ENCODE assay signal across 9 cellular contexts in the genomic region with DNA sequence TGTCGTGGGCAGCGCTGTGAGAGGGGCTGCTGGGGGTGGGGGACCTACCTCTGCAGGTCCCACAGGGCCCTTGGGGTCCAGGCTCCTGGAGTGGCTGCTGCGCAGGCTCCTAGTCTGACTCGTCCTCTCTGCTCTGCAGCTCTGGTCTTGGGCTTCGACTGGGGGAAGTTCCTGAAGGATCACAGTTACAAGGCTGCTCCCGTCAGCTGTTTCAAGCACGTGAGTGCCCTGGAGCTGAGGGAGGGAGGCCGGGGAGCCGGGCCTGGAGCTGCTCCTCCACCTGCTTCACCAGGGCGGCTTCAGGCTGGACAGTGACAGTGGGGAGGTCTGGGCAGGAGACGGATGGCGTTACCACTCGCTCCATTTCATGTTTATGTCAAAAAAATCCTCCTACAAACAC. TPM values are rescaled to one million over a fixed set of nuclear protein-coding genes. Genes with fewer than 3 reads are reported as not detected.
DNase-seq lines count a peak whose midpoint lies in the region; ATAC-seq and TF ChIP-seq lines count a peak whose summit lies in the region.
"Had no signal": no experiment of that assay in that cellular context is flagged by ENCODE, and none has a peak within 500 bp of the region (broad histone marks: within the 10 kb centered on the region; RNA-seq: fewer than 3 reads in every experiment).

No MANE protein-coding gene starts in this region.

- no peak overlapping the region for H3K23ac ChIP-seq in H9 (ENCODE audit: insufficient read length, low read depth, low read length)

- H2BK12ac ChIP-seq in H9 (ENCODE audit: insufficient read length, low read depth, low read length): no peak overlapping the region

- TF ChIP-seq CTCF in cardiac fibroblast (IDR thresholded peaks at IDR 0.05; ENCODE audit: low read depth, low read length) (no peak), H9 (conservative IDR thresholded peaks at IDR 0.05) (no peak)

- H3K9ac ChIP-seq in H9 (ENCODE audit: extremely low read depth, insufficient read length, low read length): no peak overlapping the region

- DNase-seq in stimulated activated naive CD8-positive, alpha-beta T cell treated with anti-CD3 and anti-CD28 coated beads, Interleukin-15, Interleukin-2, amounts not matched to agents 100 U/mL and 50 U/mL, for 24 hours: no peak
- peak; percentile 32 to 40 for DNase-seq in cardiac fibroblast (ENCODE audit: low read depth in 2 of 2)
- no peak for DNase-seq in memory B cell (ENCODE audit: low spot score in 2 of 2)
- DNase-seq in NCI-H1694 treated with DMSO at 0.1 percent for 48 hours (lab: John Stamatoyannopoulos, UW): no peak
- no peak for DNase-seq in cerebellar nuclear complex (lab: John Stamatoyannopoulos, UW)
- no peak for DNase-seq in H9
- DNase-seq: occipital lobe had no signal

- H2BK5ac ChIP-seq in H9 (ENCODE audit: insufficient read length, low read length): no peak overlapping the region

- no peaks in the 10 kb centered on the region for H3K79me1 ChIP-seq in H9 (ENCODE audit: insufficient read depth, low read depth, low read length, poor library complexity, severe bottlenecking)

- H4K20me1 ChIP-seq in H9 (ENCODE audit: control insufficient read depth, insufficient read depth, insufficient read length): no peaks in the 10 kb centered on the region

- H2AFZ ChIP-seq in H9 (ENCODE audit: low read length): no peak overlapping the region

- H3K79me2 ChIP-seq in H9 (ENCODE audit: insufficient read depth, low read length): no peaks in the 10 kb centered on the region

- no peak overlapping the region for H4K5ac ChIP-seq in H9 (ENCODE audit: insufficient read length, low read depth, low read length)

- no CpG with 5 or more reads among the region's 13 CpGs for WGBS in H9 (ENCODE audit: extremely low coverage, insufficient read length, low lambda C conversion rate)

- H2BK15ac ChIP-seq in H9 (ENCODE audit: low read depth, low read length): no peak overlapping the region

- 0 out of 2 replicates have a peak, but pooled peaks cover 3% of the 10 kb centered on the region for H3K4me1 ChIP-seq in H9 (ENCODE audit: insufficient read depth, low read length)

- H3K36me3 Mint-ChIP-seq in stimulated activated naive CD8-positive, alpha-beta T cell treated with anti-CD3 and anti-CD28 coated beads, Interleukin-15, Interleukin-2, amounts not matched to agents 100 ng/mL and 50 ng/mL, for 24 hours (ENCODE audit: low read depth): peaks cover 60% of the 10 kb centered on the region
- H3K36me3 Mint-ChIP-seq in memory B cell: peaks cover 16% of the 10 kb centered on the region
- H3K36me3 Mint-ChIP-seq in H9 (ENCODE audit: insufficient read depth in 1 of 3, low read depth in 3 of 3): peaks cover 43 to 80% (median 73%) of the 10 kb centered on the region in 3 experiments

- peak overlapping the region; percentile 15 to 40 for H3K4me3 ChIP-seq in cardiac fibroblast (replicated peaks in 1 of 2; ENCODE audit: low read depth in 2 of 2, low read length in 2 of 2)

- no peak overlapping the region for H3K4me3 Mint-ChIP-seq in stimulated activated naive CD8-positive, alpha-beta T cell treated with anti-CD3 and anti-CD28 coated beads, Interleukin-15, Interleukin-2, amounts not matched to agents 100 ng/mL and 50 ng/mL, for 24 hours
- H3K4me3 Mint-ChIP-seq in memory B cell (no peak overlapping the region), H9 (no peak overlapping the region)

- no peaks in the 10 kb centered on the region for H3K9me3 ChIP-seq in H9 (ENCODE audit: control insufficient read depth, low read depth, low read length)

- H2AK5ac ChIP-seq in H9 (ENCODE audit: insufficient read length, low read length): no peak overlapping the region

- H3K56ac ChIP-seq in H9 (ENCODE audit: insufficient read length, low read depth, low read length): no peak overlapping the region

- H3K27me3 Mint-ChIP-seq in stimulated activated naive CD8-positive, alpha-beta T cell treated with anti-CD3 and anti-CD28 coated beads, Interleukin-15, Interleukin-2, amounts not matched to agents 100 ng/mL and 50 ng/mL, for 24 hours: no peaks in the 10 kb centered on the region
- H3K27me3 Mint-ChIP-seq in memory B cell: no peaks in the 10 kb centered on the region
- no peaks in the 10 kb centered on the region for H3K27me3 Mint-ChIP-seq in H9 (ENCODE audit: low read depth)

- ATAC-seq in stimulated activated naive CD8-positive, alpha-beta T cell treated with anti-CD3 and anti-CD28 coated beads, Interleukin-15, Interleukin-2, amounts not matched to agents 100 U/mL and 50 U/mL, for 24 hours: no peak
- no peak for ATAC-seq in memory B cell (ENCODE audit: low read depth)
- no peak for ATAC-seq in HG02852 (IDR thresholded peaks at IDR 0.05; ENCODE audit: unreplicated experiment)

- no peaks in the 10 kb centered on the region for H3K9me3 Mint-ChIP-seq in stimulated activated naive CD8-positive, alpha-beta T cell treated with anti-CD3 and anti-CD28 coated beads, Interleukin-15, Interleukin-2, amounts not matched to agents 100 ng/mL and 50 ng/mL, for 24 hours
- H3K9me3 Mint-ChIP-seq in memory B cell (no peaks in the 10 kb centered on the region), H9 (peaks cover 8 to 12% of the 10 kb centered on the region in 2 experiments)

- H4K8ac ChIP-seq in H9 (replicated peaks; ENCODE audit: insufficient read length, low read depth, low read length): no peak overlapping the region

- no peak overlapping the region for H3K14ac ChIP-seq in H9 (ENCODE audit: insufficient read depth, low read length)

- H3K23me2 ChIP-seq in H9 (ENCODE audit: insufficient read length, low read depth, low read length, poor library complexity, severe bottlenecking): no peaks in the 10 kb centered on the region

- no peak overlapping the region for H4K91ac ChIP-seq in H9 (ENCODE audit: insufficient read length, low read depth, low read length)

- no peak overlapping the region for H3K18ac ChIP-seq in H9 (ENCODE audit: insufficient read length, low read depth, low read length)

- no peak overlapping the region for H2BK20ac ChIP-seq in H9 (ENCODE audit: low read depth, low read length, poor library complexity, severe bottlenecking)

- H3K27ac Mint-ChIP-seq in stimulated activated naive CD8-positive, alpha-beta T cell treated with anti-CD3 and anti-CD28 coated beads, Interleukin-15, Interleukin-2, amounts not matched to agents 100 ng/mL and 50 ng/mL, for 24 hours: peak overlapping the region; percentile 40
- peak overlapping the region; percentile 61 for H3K27ac Mint-ChIP-seq in memory B cell
- peak overlapping the region in 1 of 3 experiments; percentile 71; a peak in 3 of 7 replicates for H3K27ac Mint-ChIP-seq in H9

- H3K4me1 Mint-ChIP-seq in stimulated activated naive CD8-positive, alpha-beta T cell treated with anti-CD3 and anti-CD28 coated beads, Interleukin-15, Interleukin-2, amounts not matched to agents 100 ng/mL and 50 ng/mL, for 24 hours (ENCODE audit: low read depth): peaks cover 26% of the 10 kb centered on the region
- H3K4me1 Mint-ChIP-seq in memory B cell (peaks cover 10% of the 10 kb centered on the region), H9 (peaks cover 16 to 17% of the 10 kb centered on the region in 2 experiments)

- H3K27me3 ChIP-seq in H9 (ENCODE audit: insufficient read depth, low read length): no peaks in the 10 kb centered on the region

- no peak overlapping the region for H3K4ac ChIP-seq in H9 (ENCODE audit: low read depth, low read length)

- no peak overlapping the region for H3K27ac ChIP-seq in H9 (ENCODE audit: insufficient read length, low read depth, low read length)

- H3K4me2 ChIP-seq in H9 (ENCODE audit: insufficient read depth, insufficient read length, low read length): no peak overlapping the region

- H3T11ph ChIP-seq in H9 (ENCODE audit: low read length): no peak overlapping the region

- H2BK120ac ChIP-seq in H9 (ENCODE audit: low read depth, low read length, poor library complexity, severe bottlenecking): no peak overlapping the region

RNA-seq across cellular contexts. Expression of a gene that starts 11.9 kb away (rescaled TPM):
- 33.6 and 34.9 TPM in 2 replicates for total RNA-seq in H9 (2021)

RNA-seq across cellular contexts. Expression of a gene that starts 23.7 kb away (rescaled TPM):
- 1.3 and 1.6 TPM in 2 replicates for total RNA-seq in H9 (2021)

Comparison
In these comparisons a context has a peak if more than half of its experiments do, and no peak if none do; other contexts are left out.
1. DNase-seq: peak in cardiac fibroblast (2 of 2); none in stimulated activated naive CD8-positive, alpha-beta T cell treated with anti-CD3 and anti-CD28 coated beads, Interleukin-15, Interleukin-2, amounts not matched to agents 100 U/mL and 50 U/mL, for 24 hours (single experiment), memory B cell (0 of 2), NCI-H1694 treated with DMSO at 0.1 percent for 48 hours (single experiment), cerebellar nuclear complex (0 of 2) and H9 (single experiment).